28 cellular contexts compared by ENCODE assay signal in genomic region chr2:88707003-88707402, GRCh38.
"Had no signal": no experiment of that assay in that cellular context is flagged by ENCODE, and none has a peak within 500 bp of the region (broad histone marks: within the 10 kb centered on the region; RNA-seq: fewer than 3 reads in every experiment).

No MANE protein-coding gene starts in this region.

- H3K27me3 ChIP-seq: brain microvascular endothelial cell, dorsolateral prefrontal cortex had no signal

- DNase-seq: activated B cell treated with CpG ODN at 0.5 μM for 24 hours; activated CD4-positive, alpha-beta T cell treated with anti-CD3 and anti-CD28 coated beads for 48 hours; activated CD4-positive, alpha-beta T cell treated with anti-CD3 and anti-CD28 coated beads, Interleukin-2, amount 50 U/mL, for 1 hour; activated CD4-positive, alpha-beta T cell treated with anti-CD3 and anti-CD28 coated beads, Interleukin-2, amount 50 U/mL, for 48 hours; activated CD8-positive, alpha-beta memory T cell treated with anti-CD3 and anti-CD28 coated beads for 24 hours; activated CD8-positive, alpha-beta T cell treated with anti-CD3 and anti-CD28 coated beads for 36 hours; activated effector memory CD4-positive, alpha-beta T cell treated with Interleukin-2 at 50 U/mL for 16 hours; activated gamma-delta T cell treated with Interleukin-2 at 50 U/mL for 16 hours; activated naive CD4-positive, alpha-beta T cell treated with anti-CD3 and anti-CD28 coated beads, Interleukin-2, amount 50 U/mL, for 16 hours; activated naive CD4-positive, alpha-beta T cell treated with Interleukin-2 at 50 U/mL for 16 hours; activated T-cell treated with anti-CD3 and anti-CD28 coated beads, Interleukin-2, amount 50 U/mL, for 4 hours; amniotic stem cell; anterior cingulate cortex; brain microvascular endothelial cell; dorsolateral prefrontal cortex; effector memory CD4-positive, alpha-beta T cell; endodermal cell; foreskin fibroblast; head of caudate nucleus; T1000; WERI-Rb-1 had no signal

- H3K27ac ChIP-seq: brain microvascular endothelial cell, coronary artery, dorsolateral prefrontal cortex, WERI-Rb-1 had no signal

- ATAC-seq: activated CD4-positive, CD25-positive, alpha-beta regulatory T cell treated with anti-CD3 and anti-CD28 coated beads, Interleukin-2, amount 50 U/mL, for 24 hours; activated CD8-positive, alpha-beta T cell treated with anti-CD3 and anti-CD28 coated beads for 36 hours; activated T-cell treated with anti-CD3 and anti-CD28 coated beads, Interleukin-2, amount 50 U/mL, for 4 hours; activated T-helper 17 cell treated with anti-CD3 and anti-CD28 coated beads, Interleukin-2, amount 50 U/mL, for 72 hours; esophagus mucosa had no signal

- FAIRE-seq: astrocyte, bronchial epithelial cell, frontal cortex had no signal

- H3K4me3 ChIP-seq: coronary artery, dorsolateral prefrontal cortex had no signal
